In genomic region chr13:48580185-48580803, GRCh38 we compare ENCODE assay signal across 8 cellular contexts. TPM values are rescaled to one million over a fixed set of nuclear protein-coding genes. Genes with fewer than 3 reads are reported as not detected.
DNase-seq lines count a peak whose midpoint lies in the region; ATAC-seq and TF ChIP-seq lines count a peak whose summit lies in the region.

No MANE protein-coding gene starts in this region.

- H3K36me3 ChIP-seq in CD8-positive, alpha-beta memory T cell (ENCODE audit: insufficient read depth, low read length) = no peaks in the 10 kb centered on the region
- H3K36me3 ChIP-seq in IMR-90 (ENCODE audit: control insufficient read depth, insufficient read depth, low read length) = no peaks in the 10 kb centered on the region

- WGBS in IMR-90 (ENCODE audit: extremely low coverage in 2 of 2, insufficient read length in 1 of 2), 2 experiments = no CpG with 5 or more reads among the region's 8 CpGs

- intact Hi-C loops in IMR-90 (cut with micrococcal nuclease) = loop anchor here (1.0 to 5.0 kb wide), 4 partner anchors 168 to 453 kb away; partner anchors contain the start of gene LPAR6

- no peak overlapping the region for H4K5ac ChIP-seq in IMR-90 (ENCODE audit: low read depth, low read length)

- CTCF ChIA-PET in CD8-positive, alpha-beta memory T cell (lab: Charles Lee) = interaction anchor here (0.6 to 5.2 kb wide), 36 partner anchors 10 to 471 kb away, joined by 3 to 67 read pairs (median 4); partner anchors contain the start of genes RB1 and RCBTB2
- CTCF ChIA-PET in IMR-90 (lab: Yijun Ruan, JAX) = interaction anchor here (0.6 to 4.4 kb wide), 20 partner anchors 11 to 485 kb away, joined by 3 to 28 read pairs (median 4); partner anchors contain the start of genes ITM2B, LPAR6 and MED4
- CTCF ChIA-PET in RWPE1 (lab: Yijun Ruan, JAX) = interaction anchor here (0.6 to 1.6 kb wide), 21 partner anchors 33 to 542 kb away, joined by 3 to 12 read pairs (median 4); no protein-coding TSS in a partner anchor

- H2BK20ac ChIP-seq in IMR-90 (ENCODE audit: low read depth, low read length) = no peak overlapping the region

- H3K27ac ChIP-seq in CD8-positive, alpha-beta memory T cell (ENCODE audit: low read depth, low read length) = no peak overlapping the region
- H3K27ac ChIP-seq in IMR-90 (ENCODE audit: insufficient read depth, low read length) (no peak overlapping the region), RWPE1 (no peak overlapping the region)

- no peak overlapping the region for H2BK120ac ChIP-seq in IMR-90 (ENCODE audit: low read depth, low read length)

- no peaks in the 10 kb centered on the region for H3K79me1 ChIP-seq in IMR-90 (ENCODE audit: low read depth in 1 of 2, low read length in 2 of 2)

- H3K27me3 Mint-ChIP-seq in CD8-positive, alpha-beta memory T cell = peaks cover 4 to 7% of the 10 kb centered on the region in 2 donors
- no peaks in the 10 kb centered on the region for H3K27me3 Mint-ChIP-seq in progenitor cell of endocrine pancreas

- no peaks in the 10 kb centered on the region for H3K9me3 ChIP-seq in CD8-positive, alpha-beta memory T cell (ENCODE audit: low read length)
- no peaks in the 10 kb centered on the region for H3K9me3 ChIP-seq in IMR-90 (ENCODE audit: control insufficient read depth, insufficient read depth, low read length)

- peak; percentile 62 to 75 (median 67) for DNase-seq in CD8-positive, alpha-beta memory T cell
- DNase-seq in IMR-90 (peak; percentile 56), RWPE1 (ENCODE audit: low spot score) (peak; percentile 47), glomerular endothelial cell (ENCODE audit: extremely low read depth, low read depth, low spot score) (peak; percentile 71), progenitor cell of endocrine pancreas (ENCODE audit: low spot score, unreplicated experiment) (peak; percentile 57), NCI-H226 (no peak)
- peak; percentile 87 for DNase-seq in activated effector memory CD4-positive, alpha-beta T cell treated with anti-CD3 and anti-CD28 coated beads, Interleukin-2, amount 50 U/mL, for 16 hours

- no peak overlapping the region for H3K4me2 ChIP-seq in IMR-90 (ENCODE audit: low read depth, low read length)

- no peak overlapping the region for H4K8ac ChIP-seq in IMR-90 (ENCODE audit: low read depth in 2 of 2, low read length in 2 of 2)

- no peak overlapping the region for H2BK15ac ChIP-seq in IMR-90 (ENCODE audit: low read depth, low read length)

- no peak overlapping the region for H3K18ac ChIP-seq in IMR-90 (ENCODE audit: low read depth, low read length)

- peak; percentile 80 for TF ChIP-seq CTCF in IMR-90 (conservative IDR thresholded peaks at IDR 0.05; ENCODE audit: low read depth, low read length)
- TF ChIP-seq CTCF in RWPE1 (conservative IDR thresholded peaks at IDR 0.05; ENCODE audit: low read depth) = peak; percentile 78
- TF ChIP-seq CTCF in progenitor cell of endocrine pancreas (IDR thresholded peaks at IDR 0.05; ENCODE audit: unreplicated experiment) = peak; percentile 88

- H3K4ac ChIP-seq in IMR-90 (ENCODE audit: low read depth, low read length) = no peak overlapping the region

- no peak overlapping the region for H3K14ac ChIP-seq in IMR-90 (replicated peaks; ENCODE audit: low read depth, low read length)

- no TSS peak for BruUV-seq in IMR-90 (replicated peaks; lab: Mats Ljungman, UMichigan)

- dilution Hi-C loops in IMR-90 (cut with HindIII; ENCODE audit: low sequenced_read_pairs, unreplicated experiment) = no loop called here

- H2AK5ac ChIP-seq in IMR-90 (ENCODE audit: low read depth, low read length) = no peak overlapping the region

- H3K9me3 Mint-ChIP-seq in CD8-positive, alpha-beta memory T cell = no peaks in the 10 kb centered on the region
- H3K9me3 Mint-ChIP-seq in progenitor cell of endocrine pancreas (ENCODE audit: low read depth) = no peaks in the 10 kb centered on the region

- no peak overlapping the region for H2AK9ac ChIP-seq in IMR-90 (replicated peaks; ENCODE audit: low read depth, low read length, poor library complexity)

- no peaks in the 10 kb centered on the region for H4K20me1 ChIP-seq in IMR-90 (ENCODE audit: insufficient read depth, low read length)

- no peaks in the 10 kb centered on the region for H3K27me3 ChIP-seq in CD8-positive, alpha-beta memory T cell (ENCODE audit: insufficient read depth, low read length, poor library complexity, severe bottlenecking)
- peaks cover 16% of the 10 kb centered on the region for H3K27me3 ChIP-seq in IMR-90 (ENCODE audit: control insufficient read depth, insufficient read depth, low read length)

- H3K27ac Mint-ChIP-seq in CD8-positive, alpha-beta memory T cell = no peak overlapping the region
- no peak overlapping the region for H3K27ac Mint-ChIP-seq in progenitor cell of endocrine pancreas

- H3K4me1 Mint-ChIP-seq in CD8-positive, alpha-beta memory T cell = peaks cover 5 to 24% (median 23%) of the 10 kb centered on the region in 3 donors
- H3K4me1 Mint-ChIP-seq in progenitor cell of endocrine pancreas (ENCODE audit: low read depth) = peaks cover 19% of the 10 kb centered on the region

- no peaks in the 10 kb centered on the region for H3K9me1 ChIP-seq in IMR-90 (ENCODE audit: insufficient read depth, low read length)

- no peak overlapping the region for H2AFZ ChIP-seq in IMR-90 (replicated peaks; ENCODE audit: low read length, poor library complexity)

- no peak overlapping the region for H3K56ac ChIP-seq in IMR-90 (ENCODE audit: extremely low read depth, insufficient read depth, low read length)

- H4K91ac ChIP-seq in IMR-90 (ENCODE audit: insufficient read depth, low read depth, low read length) = no peak overlapping the region

- no peaks in the 10 kb centered on the region for H3K36me3 Mint-ChIP-seq in CD8-positive, alpha-beta memory T cell
- no peaks in the 10 kb centered on the region for H3K36me3 Mint-ChIP-seq in progenitor cell of endocrine pancreas (ENCODE audit: insufficient read depth)

- no peak overlapping the region for H3K4me3 ChIP-seq in CD8-positive, alpha-beta memory T cell (ENCODE audit: low read length)
- H3K4me3 ChIP-seq in IMR-90 (ENCODE audit: insufficient read depth, low read depth, low read length) = no peak overlapping the region

- no peak for TF ChIP-seq POLR2A in IMR-90 (IDR thresholded peaks at IDR 0.05; ENCODE audit: low read depth, low read length)

- ATAC-seq in IMR-90 (ENCODE audit: low read depth) = peak; percentile 75
- no peak for ATAC-seq in GM21390 (IDR thresholded peaks at IDR 0.05; ENCODE audit: unreplicated experiment)

- H3K4me3 Mint-ChIP-seq in CD8-positive, alpha-beta memory T cell = no peak overlapping the region
- H3K4me3 Mint-ChIP-seq in progenitor cell of endocrine pancreas (ENCODE audit: low read depth) = no peak overlapping the region

- H2BK5ac ChIP-seq in IMR-90 (ENCODE audit: low read depth, low read length, poor library complexity, severe bottlenecking) = no peak overlapping the region

- no peak overlapping the region for H3K9ac ChIP-seq in IMR-90 (ENCODE audit: low read depth, low read length)

- peaks cover 9% of the 10 kb centered on the region for H3K4me1 ChIP-seq in CD8-positive, alpha-beta memory T cell (ENCODE audit: insufficient read depth, low read length)
- H3K4me1 ChIP-seq in IMR-90 (ENCODE audit: control insufficient read depth, insufficient read depth, low read length) = no peaks in the 10 kb centered on the region

- H3K23ac ChIP-seq in IMR-90 (ENCODE audit: low read depth, low read length) = no peak overlapping the region

- peak; percentile 77 for TF ChIP-seq RAD21 in IMR-90 (IDR thresholded peaks at IDR 0.05; ENCODE audit: low read length)

- POLR2A ChIA-PET in CD8-positive, alpha-beta memory T cell (lab: Charles Lee) = interaction anchor here (0.6 to 1.7 kb wide), 10 partner anchors 18 to 281 kb away, joined by 3 to 8 read pairs (median 3); partner anchors contain the start of gene RCBTB2
- POLR2A ChIA-PET in IMR-90 (lab: Charles Lee; ENCODE audit: unreplicated experiment) (interaction anchor here (0.6 kb wide), 2 partner anchors 230 to 459 kb away, joined by 3 to 5 read pairs; no protein-coding TSS in a partner anchor), RWPE1 (lab: Yijun Ruan, JAX; ENCODE audit: low non-redundant PET) (interaction anchor here (1.0 kb wide), 1 partner anchor 345 kb away, joined by 3 read pairs; no protein-coding TSS in a partner anchor)

- in situ Hi-C loops in IMR-90 (cut with MboI; ENCODE audit: low sequenced_read_pairs) = no loop called here

TF ChIP-seq in IMR-90, 13 proteins besides CTCF, POLR2A, EP300 and RAD21:
- peak; percentile 78 for TF ChIP-seq SMC3 (IDR thresholded peaks at IDR 0.05; ENCODE audit: low read depth, low read length)
- TF ChIP-seq CHD1 (IDR thresholded peaks at IDR 0.05; ENCODE audit: low read depth, low read length) = no peak
- no peak for TF ChIP-seq ELK1 (IDR thresholded peaks at IDR 0.05; ENCODE audit: borderline replicate concordance, low read depth, low read length)
- no peak for TF ChIP-seq MAZ (IDR thresholded peaks at IDR 0.05; ENCODE audit: borderline replicate concordance, low read depth, low read length)
- no peak for TF ChIP-seq NFE2L2 (IDR thresholded peaks at IDR 0.05; ENCODE audit: low read depth, low read length)

RNA-seq across cellular contexts. Expression of gene RCBTB2, which starts 47.4 kb away (rescaled TPM):
- 1 to 10 TPM; 5.4 to 6.5 TPM for total RNA-seq in CD8-positive, alpha-beta memory T cell
- polyA plus RNA-seq in CD8-positive, alpha-beta memory T cell = 23.4 TPM
- total RNA-seq in IMR-90 (2012; rRNA removed) (5.2 and 5.3 TPM in 2 replicates), glomerular endothelial cell (6.3 and 7.6 TPM in 2 replicates), progenitor cell of endocrine pancreas (18.2 and 18.9 TPM in 2 replicates)
- 3.0 and 4.0 TPM in 2 replicates for polyA plus RNA-seq in IMR-90 (2012; rRNA removed)
- polyA plus RNA-seq in IMR-90 (2012; cell fraction: cytosol; rRNA removed) = 1.4 and 2.8 TPM in 2 replicates
- 1.9 and 5.6 TPM in 2 replicates for polyA plus RNA-seq in IMR-90 (2012; cell fraction: nucleus; rRNA removed; ENCODE audit: low replicate concordance)
